Comparison of ENCODE assay signal across 17 cellular contexts in genomic region chr14:91464615-91465205, GRCh38.
DNase-seq lines count a peak whose midpoint lies in the region.
"Had no signal": no experiment of that assay in that cellular context is flagged by ENCODE, and none has a peak within 500 bp of the region (broad histone marks: within the 10 kb centered on the region; RNA-seq: fewer than 3 reads in every experiment).

No MANE protein-coding gene starts in this region.

- H3K36me3 Mint-ChIP-seq in stimulated activated naive CD8-positive, alpha-beta T cell treated with anti-CD3 and anti-CD28 coated beads, Interleukin-15, Interleukin-2, amounts not matched to agents 100 ng/mL and 50 ng/mL, for 24 hours (ENCODE audit: low read depth), result peaks cover 80% of the 10 kb centered on the region

- H3K4me1 Mint-ChIP-seq in stimulated activated naive CD8-positive, alpha-beta T cell treated with anti-CD3 and anti-CD28 coated beads, Interleukin-15, Interleukin-2, amounts not matched to agents 100 ng/mL and 50 ng/mL, for 24 hours (ENCODE audit: low read depth), result peaks cover 31% of the 10 kb centered on the region
- H3K4me1 Mint-ChIP-seq: B cell had no signal

- DNase-seq in NCI-H1417 (lab: John Stamatoyannopoulos, UW) (peak in 2 of 3 experiments; percentile 5 to 49), NCI-H1417 treated with DMSO at 0.1 percent for 48 hours (lab: John Stamatoyannopoulos, UW) (no peak), cerebellar cortex (ENCODE audit: low spot score) (peak; percentile 20), NCI-H2196 (lab: John Stamatoyannopoulos, UW; ENCODE audit: unreplicated experiment) (no peak), cerebellar nuclear complex (lab: John Stamatoyannopoulos, UW) (no peak)
- peak; percentile 44 for DNase-seq in stimulated activated CD4-positive, alpha-beta T cell treated with anti-CD3 and anti-CD28 coated beads, Interleukin-15, amount 100 ng/mL, for 24 hours
- no peak for DNase-seq in stimulated activated CD4-positive, alpha-beta T cell treated with anti-CD3 and anti-CD28 coated beads, Interleukin-1b, Interleukin-23, amount 100 ng/mL, for 48 hours
- DNase-seq: activated T-cell treated with anti-CD3 and anti-CD28 coated beads, Interleukin-2, amount 50 U/mL, for 4 hours; foreskin fibroblast; hippocampal formation; IMR-90; NCI-H2107; NCI-H69; nucleus accumbens; uterus had no signal

- no peaks in the 10 kb centered on the region for H3K27me3 Mint-ChIP-seq in stimulated activated naive CD8-positive, alpha-beta T cell treated with anti-CD3 and anti-CD28 coated beads, Interleukin-15, Interleukin-2, amounts not matched to agents 100 ng/mL and 50 ng/mL, for 24 hours
- H3K27me3 Mint-ChIP-seq: B cell had no signal

- peak overlapping the region; percentile 17 for H3K4me3 Mint-ChIP-seq in stimulated activated naive CD8-positive, alpha-beta T cell treated with anti-CD3 and anti-CD28 coated beads, Interleukin-15, Interleukin-2, amounts not matched to agents 100 ng/mL and 50 ng/mL, for 24 hours
- H3K4me3 Mint-ChIP-seq: activated T-cell treated with anti-CD3 and anti-CD28 coated beads, Interleukin-2, amount 50 U/mL, for 4 hours; B cell had no signal

- peak overlapping the region; percentile 90 for H3K27ac Mint-ChIP-seq in stimulated activated naive CD8-positive, alpha-beta T cell treated with anti-CD3 and anti-CD28 coated beads, Interleukin-15, Interleukin-2, amounts not matched to agents 100 ng/mL and 50 ng/mL, for 24 hours
- H3K27ac Mint-ChIP-seq: B cell had no signal

- H3K9me3 Mint-ChIP-seq in stimulated activated naive CD8-positive, alpha-beta T cell treated with anti-CD3 and anti-CD28 coated beads, Interleukin-15, Interleukin-2, amounts not matched to agents 100 ng/mL and 50 ng/mL, for 24 hours, result no peaks in the 10 kb centered on the region
- H3K9me3 Mint-ChIP-seq: activated T-cell treated with anti-CD3 and anti-CD28 coated beads, Interleukin-2, amount 50 U/mL, for 4 hours had no signal

Comparison
In these comparisons a context has a peak if more than half of its experiments do, and no peak if none do; other contexts are left out.
1. DNase-seq: peak in NCI-H1417 (2 of 3), stimulated activated CD4-positive, alpha-beta T cell treated with anti-CD3 and anti-CD28 coated beads, Interleukin-15, amount 100 ng/mL, for 24 hours (single experiment) and cerebellar cortex (single experiment); none in NCI-H1417 treated with DMSO at 0.1 percent for 48 hours (single experiment), stimulated activated CD4-positive, alpha-beta T cell treated with anti-CD3 and anti-CD28 coated beads, Interleukin-1b, Interleukin-23, amount 100 ng/mL, for 48 hours (single experiment), NCI-H2196 (single experiment) and cerebellar nuclear complex (0 of 2).